8 cellular contexts compared by ENCODE assay signal in the genomic region with DNA sequence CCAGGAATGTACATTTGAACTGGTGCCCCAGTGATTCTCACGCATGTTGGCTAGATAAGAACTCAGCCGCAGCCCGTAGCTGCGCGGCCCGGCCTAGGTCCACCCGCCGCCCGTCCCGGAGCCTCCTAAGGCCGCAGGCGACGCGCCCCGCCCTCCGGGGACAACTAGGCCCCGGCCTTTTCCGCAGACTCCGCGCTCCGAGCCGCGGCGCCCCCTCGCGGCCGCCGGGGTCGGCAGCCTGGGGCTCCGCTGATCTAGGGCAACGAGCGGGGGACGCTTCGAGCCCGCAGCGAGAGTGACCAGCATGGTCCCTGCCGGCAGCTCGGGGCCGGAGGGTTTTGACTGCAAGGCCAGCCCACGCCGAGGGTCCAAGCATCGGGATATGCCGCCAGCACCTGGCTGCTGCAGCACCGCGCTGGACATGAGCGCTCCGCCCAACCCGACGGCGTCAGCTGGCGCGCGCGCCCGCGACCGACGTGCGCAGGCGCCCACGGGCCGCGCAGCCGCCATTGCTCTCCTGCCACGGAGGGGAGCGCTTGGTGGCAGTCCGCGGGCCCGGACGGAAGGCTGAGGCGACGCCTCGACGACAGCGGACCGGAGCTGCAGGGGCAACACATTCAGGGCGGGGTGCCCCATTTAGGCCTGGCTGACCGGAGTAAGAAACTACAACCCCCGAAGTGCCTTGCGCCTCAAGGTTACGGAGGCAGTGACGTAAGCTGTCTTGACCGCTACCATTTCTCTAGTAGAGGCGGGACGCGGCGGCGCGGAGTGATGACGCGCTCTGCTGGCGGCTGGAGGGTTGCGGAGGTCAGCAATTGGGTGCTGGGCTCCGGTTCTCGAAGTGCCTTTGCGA. TPM values are rescaled to one million over a fixed set of nuclear protein-coding genes. Genes with fewer than 3 reads are reported as not detected.
DNase-seq lines count a peak whose midpoint lies in the region; ATAC-seq and TF ChIP-seq lines count a peak whose summit lies in the region.

A gene with protein sequence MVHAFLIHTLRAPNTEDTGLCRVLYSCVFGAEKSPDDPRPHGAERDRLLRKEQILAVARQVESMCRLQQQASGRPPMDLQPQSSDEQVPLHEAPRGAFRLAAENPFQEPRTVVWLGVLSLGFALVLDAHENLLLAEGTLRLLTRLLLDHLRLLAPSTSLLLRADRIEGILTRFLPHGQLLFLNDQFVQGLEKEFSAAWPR (plus strand): TSS at position 500 of the 853 bp plus-strand sequence. CDS start 1,571 bp downstream, outside the sequence.

- POLR2A ChIA-PET in RWPE1 (lab: Yijun Ruan, JAX; ENCODE audit: low non-redundant PET), result interaction anchor here (0.6 to 1.3 kb wide), 4 partner anchors 25 to 35 kb away, joined by 3 to 8 read pairs (median 4); a partner anchor contains a TSS

- no peaks in the 10 kb centered on the region for H3K27me3 Mint-ChIP-seq in activated T-helper 17 cell treated with anti-CD3 and anti-CD28 coated beads, Interleukin-2, amount 50 U/mL, for 72 hours
- H3K27me3 Mint-ChIP-seq in natural killer cell treated with Interleukin-12 subunit alpha and Interleukin-12 subunit beta and Interleukin-15 and Interleukin-18, amount 100 ng/mL, for 72 hours, result no peaks in the 10 kb centered on the region
- no peaks in the 10 kb centered on the region for H3K27me3 Mint-ChIP-seq in stimulated activated naive CD8-positive, alpha-beta T cell treated with anti-CD3 and anti-CD28 coated beads, Interleukin-15, Interleukin-2, amounts not matched to agents 100 ng/mL and 50 ng/mL, for 24 hours

- CTCF ChIA-PET in RWPE1 (lab: Yijun Ruan, JAX), result interaction anchor here (0.5 to 3.1 kb wide), 16 partner anchors 8 to 283 kb away, joined by 3 to 32 read pairs (median 4); a partner anchor contains a TSS

- H3K9me3 Mint-ChIP-seq in activated T-helper 17 cell treated with anti-CD3 and anti-CD28 coated beads, Interleukin-2, amount 50 U/mL, for 72 hours, result no peaks in the 10 kb centered on the region
- H3K9me3 Mint-ChIP-seq in natural killer cell treated with Interleukin-12 subunit alpha and Interleukin-12 subunit beta and Interleukin-15 and Interleukin-18, amount 100 ng/mL, for 72 hours, result no peaks in the 10 kb centered on the region
- no peaks in the 10 kb centered on the region for H3K9me3 Mint-ChIP-seq in stimulated activated naive CD8-positive, alpha-beta T cell treated with anti-CD3 and anti-CD28 coated beads, Interleukin-15, Interleukin-2, amounts not matched to agents 100 ng/mL and 50 ng/mL, for 24 hours

- TF ChIP-seq CTCF in LNCaP clone FGC (IDR thresholded peaks at IDR 0.05; ENCODE audit: control insufficient read depth, extremely low read depth, insufficient read depth) (peak; percentile 93), RWPE1 (conservative IDR thresholded peaks at IDR 0.05; ENCODE audit: low read depth) (peak; percentile 99)

- H3K4me3 Mint-ChIP-seq in activated T-helper 17 cell treated with anti-CD3 and anti-CD28 coated beads, Interleukin-2, amount 50 U/mL, for 72 hours, result peak within 1 kb of the TSS; percentile 91
- peak within 1 kb of the TSS; percentile 94 for H3K4me3 Mint-ChIP-seq in natural killer cell treated with Interleukin-12 subunit alpha and Interleukin-12 subunit beta and Interleukin-15 and Interleukin-18, amount 100 ng/mL, for 72 hours
- H3K4me3 Mint-ChIP-seq in stimulated activated naive CD8-positive, alpha-beta T cell treated with anti-CD3 and anti-CD28 coated beads, Interleukin-15, Interleukin-2, amounts not matched to agents 100 ng/mL and 50 ng/mL, for 24 hours, result peak within 1 kb of the TSS; percentile 96

- peak within 1 kb of the TSS; percentile 59 for H3K4me3 ChIP-seq in LNCaP clone FGC (ENCODE audit: low read depth, low read length)

- peak within 1 kb of the TSS; percentile 96 for H3K27ac ChIP-seq in RWPE1

- ATAC-seq in activated T-helper 17 cell treated with anti-CD3 and anti-CD28 coated beads, Interleukin-2, amount 50 U/mL, for 72 hours (replicated peaks), result peak; percentile 88
- peak; percentile 90 to 93 for ATAC-seq in natural killer cell treated with Interleukin-12 subunit alpha and Interleukin-12 subunit beta and Interleukin-15 and Interleukin-18, amount 100 ng/mL, for 72 hours

- peak; percentile 96 for DNase-seq in ELR (ENCODE audit: low read depth)
- peak; percentile 95 for DNase-seq in H4 (ENCODE audit: low spot score)
- peak; percentile 93 for DNase-seq in LNCaP clone FGC (ENCODE audit: low read depth)
- peak; percentile 91 for DNase-seq in RWPE1 (ENCODE audit: low spot score)
- DNase-seq in fibroblast of peridontal ligament (ENCODE audit: extremely low read depth), result peak; percentile 96
- DNase-seq in natural killer cell treated with Interleukin-12 subunit alpha and Interleukin-12 subunit beta and Interleukin-15 and Interleukin-18, amount 100 ng/mL, for 72 hours (ENCODE audit: low spot score), result peak; percentile 98

- H3K4me1 Mint-ChIP-seq in activated T-helper 17 cell treated with anti-CD3 and anti-CD28 coated beads, Interleukin-2, amount 50 U/mL, for 72 hours, result peaks cover 14% of the 10 kb centered on the region
- peaks cover 33 to 44% of the 10 kb centered on the region in 2 donors for H3K4me1 Mint-ChIP-seq in natural killer cell treated with Interleukin-12 subunit alpha and Interleukin-12 subunit beta and Interleukin-15 and Interleukin-18, amount 100 ng/mL, for 72 hours (ENCODE audit: low read depth in 2 of 2)
- peaks cover 50% of the 10 kb centered on the region for H3K4me1 Mint-ChIP-seq in stimulated activated naive CD8-positive, alpha-beta T cell treated with anti-CD3 and anti-CD28 coated beads, Interleukin-15, Interleukin-2, amounts not matched to agents 100 ng/mL and 50 ng/mL, for 24 hours (ENCODE audit: low read depth)

- peak within 1 kb of the TSS; percentile 94 for H3K27ac Mint-ChIP-seq in activated T-helper 17 cell treated with anti-CD3 and anti-CD28 coated beads, Interleukin-2, amount 50 U/mL, for 72 hours
- H3K27ac Mint-ChIP-seq in natural killer cell treated with Interleukin-12 subunit alpha and Interleukin-12 subunit beta and Interleukin-15 and Interleukin-18, amount 100 ng/mL, for 72 hours, result peak within 1 kb of the TSS; percentile 93 to 95
- H3K27ac Mint-ChIP-seq in stimulated activated naive CD8-positive, alpha-beta T cell treated with anti-CD3 and anti-CD28 coated beads, Interleukin-15, Interleukin-2, amounts not matched to agents 100 ng/mL and 50 ng/mL, for 24 hours, result peak within 1 kb of the TSS; percentile 93

- peaks cover 26% of the 10 kb centered on the region for H3K36me3 Mint-ChIP-seq in activated T-helper 17 cell treated with anti-CD3 and anti-CD28 coated beads, Interleukin-2, amount 50 U/mL, for 72 hours (ENCODE audit: low read depth)
- H3K36me3 Mint-ChIP-seq in natural killer cell treated with Interleukin-12 subunit alpha and Interleukin-12 subunit beta and Interleukin-15 and Interleukin-18, amount 100 ng/mL, for 72 hours, result no peaks in the 10 kb centered on the region
- H3K36me3 Mint-ChIP-seq in stimulated activated naive CD8-positive, alpha-beta T cell treated with anti-CD3 and anti-CD28 coated beads, Interleukin-15, Interleukin-2, amounts not matched to agents 100 ng/mL and 50 ng/mL, for 24 hours (ENCODE audit: low read depth), result no peaks in the 10 kb centered on the region

RNA-seq across cellular contexts. Expression of the gene that starts here (rescaled TPM):
- total RNA-seq in H4 (2014; rRNA removed; shearing (Covaris generic)), result 16.7 and 16.9 TPM in 2 replicates
- total RNA-seq in activated T-helper 17 cell treated with anti-CD3 and anti-CD28 coated beads, Interleukin-2, amount 50 U/mL, for 72 hours, result 10 to 100 TPM; 10.8 to 14.8 TPM
- total RNA-seq in natural killer cell treated with Interleukin-12 subunit alpha and Interleukin-12 subunit beta and Interleukin-15 and Interleukin-18, amount 100 ng/mL, for 72 hours, result 10 to 100 TPM; 13.5 to 19.7 TPM

Comparison
In these comparisons a context has a peak if more than half of its experiments do, and no peak if none do; other contexts are left out.
1. Peak in every context shown above with its lines: DNase-seq, ATAC-seq, H3K4me3 ChIP-seq and H3K27ac ChIP-seq.